Comparison of ENCODE assay signal across 8 cellular contexts in the genomic region with DNA sequence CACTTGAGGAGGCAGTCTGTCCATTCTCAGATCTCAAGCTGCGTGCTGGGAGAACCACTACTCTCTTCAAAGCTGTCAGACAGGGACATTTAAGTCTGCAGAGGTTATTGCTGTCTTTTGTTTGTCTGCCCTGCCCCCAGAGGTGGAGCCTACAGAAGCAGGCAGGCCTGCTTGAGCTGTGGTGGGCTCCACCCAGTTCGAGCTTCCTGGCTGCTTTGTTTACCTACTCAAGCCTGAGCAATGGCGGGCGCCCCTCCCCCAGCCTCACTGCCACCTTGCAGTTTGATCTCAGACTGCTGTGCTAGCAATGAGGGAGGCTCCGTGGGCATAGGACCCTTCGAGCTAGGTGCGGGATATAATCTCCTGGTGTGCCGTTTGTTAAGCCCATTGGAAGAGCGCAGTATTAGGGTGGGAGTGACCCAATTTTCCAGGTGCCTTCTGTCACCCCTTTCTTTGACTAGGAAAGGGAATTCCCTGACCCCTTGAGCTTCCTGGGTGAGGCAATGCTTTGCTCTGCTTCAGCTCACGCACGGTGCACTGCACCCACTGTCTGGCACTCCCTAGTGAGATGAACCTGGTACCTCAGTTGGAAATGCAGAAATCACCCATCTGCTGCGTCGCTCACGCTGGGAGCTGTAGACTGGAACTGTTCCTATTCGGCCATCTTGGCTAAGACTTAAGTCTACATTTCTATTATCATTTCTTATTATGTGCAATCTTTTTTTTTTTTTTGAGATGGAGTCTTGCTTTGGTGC. TPM values are rescaled to one million over a fixed set of nuclear protein-coding genes. Genes with fewer than 3 reads are reported as not detected.
DNase-seq lines count a peak whose midpoint lies in the region.
"Not testable (repeated sequence)": the region's sequence is repeated elsewhere in the genome, so short reads cannot be mapped to it uniquely, and the experiment has no call there.
"Had no signal": no experiment of that assay in that cellular context is flagged by ENCODE, and none has a peak within 500 bp of the region (broad histone marks: within the 10 kb centered on the region; RNA-seq: fewer than 3 reads in every experiment).

No MANE protein-coding gene starts in this region.

- not testable (repeated sequence) for H3K36me3 Mint-ChIP-seq in T-helper 2 cell treated with Interferon-gamma antibody and Interleukin-4, amounts not matched to agents 5 μg/mL and 100 μg/mL, for 36 hours (ENCODE audit: low read depth)

- H3K36me3 ChIP-seq in effector memory CD4-positive, alpha-beta T cell (ENCODE audit: control insufficient read depth, insufficient read depth, low read length), result not testable (repeated sequence)

- not testable (repeated sequence) for H3K4me1 ChIP-seq in effector memory CD4-positive, alpha-beta T cell (ENCODE audit: control insufficient read depth, insufficient read depth, low read length, poor library complexity, severe bottlenecking)

- not testable (repeated sequence) for H3K9me3 Mint-ChIP-seq in T-helper 2 cell treated with Interferon-gamma antibody and Interleukin-4, amounts not matched to agents 5 μg/mL and 100 μg/mL, for 36 hours

- H3K9me3 ChIP-seq in effector memory CD4-positive, alpha-beta T cell (ENCODE audit: control insufficient read depth, low read length), result not testable (repeated sequence)

- H3K27me3 ChIP-seq in effector memory CD4-positive, alpha-beta T cell (replicated peaks; ENCODE audit: control insufficient read depth, insufficient read depth, low read length, poor library complexity, severe bottlenecking), result not testable (repeated sequence)

- H3K4me1 Mint-ChIP-seq in T-helper 2 cell treated with Interferon-gamma antibody and Interleukin-4, amounts not matched to agents 5 μg/mL and 100 μg/mL, for 36 hours (ENCODE audit: low read depth), result peaks cover 14% of the 10 kb centered on the region

- H3K27me3 Mint-ChIP-seq in T-helper 2 cell treated with Interferon-gamma antibody and Interleukin-4, amounts not matched to agents 5 μg/mL and 100 μg/mL, for 36 hours (ENCODE audit: low read depth), result not testable (repeated sequence)

- peak; percentile 54 for DNase-seq in Caki2 (ENCODE audit: low read depth)
- not testable (repeated sequence) for DNase-seq in T-helper 2 cell treated with Interferon-gamma antibody and Interleukin-4, amounts not matched to agents 5 μg/mL and 100 μg/mL, for 36 hours (ENCODE audit: low spot score)
- DNase-seq in activated CD4-positive, alpha-beta T cell treated with anti-CD3 and anti-CD28 coated beads, Interleukin-2, amount 50 U/mL, for 1 hour, result peak; percentile 55
- peak; percentile 31 for DNase-seq in activated T-cell treated with anti-CD3 and anti-CD28 coated beads, Interleukin-2, amount 50 U/mL, for 1 hour
- DNase-seq in activated naive CD4-positive, alpha-beta T cell (lab: John Stamatoyannopoulos, UW), result peak in 3 of 4 experiments; percentile 0 to 46 (median 45)
- DNase-seq in effector memory CD4-positive, alpha-beta T cell, result peak; percentile 8 to 51 (median 9)
- DNase-seq in stimulated activated CD4-positive, alpha-beta T cell treated with anti-CD3 and anti-CD28 coated beads, Interleukin-4, amount 100 ng/mL, for 1 hour, result peak; percentile 3

- H3K4me3 Mint-ChIP-seq in T-helper 2 cell treated with Interferon-gamma antibody and Interleukin-4, amounts not matched to agents 5 μg/mL and 100 μg/mL, for 36 hours, result peak overlapping the region; percentile 52

- H3K27ac Mint-ChIP-seq in T-helper 2 cell treated with Interferon-gamma antibody and Interleukin-4, amounts not matched to agents 5 μg/mL and 100 μg/mL, for 36 hours, result peak overlapping the region; percentile 31

- in situ Hi-C loops in Caki2 (cut with HindIII; ENCODE audit: low pct_unique_long_range_greater_than_20kb, low sequenced_read_pairs), result not testable (repeated sequence)

- H3K4me3 ChIP-seq in effector memory CD4-positive, alpha-beta T cell (ENCODE audit: insufficient read depth, low read depth, low read length, poor library complexity, severe bottlenecking), result not testable (repeated sequence)

- H3K27ac ChIP-seq in effector memory CD4-positive, alpha-beta T cell (ENCODE audit: insufficient read depth, low read length, poor library complexity, severe bottlenecking), result not testable (repeated sequence)

RNA-seq across cellular contexts. Expression of a gene that starts 59.1 kb away (rescaled TPM):
- not detected in 2 replicates for total RNA-seq in Caki2 (2014; rRNA removed; shearing (Covaris generic); ENCODE audit: low replicate concordance)
- total RNA-seq: G401 had no signal
